ENCODE assay signal across 12 cellular contexts in genomic region chr14:23364164-23364571, GRCh38. TPM values are rescaled to one million over a fixed set of nuclear protein-coding genes. Genes with fewer than 3 reads are reported as not detected.
DNase-seq lines count a peak whose midpoint lies in the region; FAIRE-seq and TF ChIP-seq lines count a peak whose summit lies in the region.
"Had no signal": no experiment of that assay in that cellular context is flagged by ENCODE, and none has a peak within 500 bp of the region (broad histone marks: within the 10 kb centered on the region; RNA-seq: fewer than 3 reads in every experiment).

No MANE protein-coding gene starts in this region.

- DNase-seq in NCI-H2107 treated with DMSO at 0.1 percent for 48 hours (lab: John Stamatoyannopoulos, UW; ENCODE audit: unreplicated experiment) (peak; percentile 14), NCI-H2107 (lab: John Stamatoyannopoulos, UW) (no peak), fibroblast of pulmonary artery (ENCODE audit: low read depth) (no peak), vagina (ENCODE audit: extremely low spot score in 2 of 2) (no peak), GM13976 (ENCODE audit: low spot score) (no peak), glomerular visceral epithelial cell (ENCODE audit: extremely low spot score) (no peak), H54 (ENCODE audit: insufficient read length, low spot score) (no peak)
- DNase-seq: activated CD4-positive, alpha-beta T cell treated with anti-CD3 and anti-CD28 coated beads, Interleukin-2, amount 50 U/mL, for 4 hours had no signal

- H3K9me3 ChIP-seq in muscle layer of colon (ENCODE audit: low read length): no peaks in the 10 kb centered on the region
- H3K9me3 ChIP-seq in vagina: no peaks in the 10 kb centered on the region

- in situ Hi-C loops in GM13976 (cut with MboI; ENCODE audit: low sequenced_read_pairs, unreplicated experiment): no loop called here

- FAIRE-seq in H54 (lab: Jason Lieb, UNC): no peak
- FAIRE-seq: A204.1 had no signal

- H3K36me3 ChIP-seq in muscle layer of colon (ENCODE audit: insufficient read depth, low read length) (peaks cover 11% of the 10 kb centered on the region), vagina (peaks cover 0 to 14% of the 10 kb centered on the region in 2 donors)

- H3K27ac ChIP-seq in muscle layer of colon (ENCODE audit: low read depth, low read length): peak overlapping the region; percentile 98
- H3K27ac ChIP-seq in vagina: peak overlapping the region; percentile 97

- H3K27me3 ChIP-seq in muscle layer of colon (ENCODE audit: control insufficient read depth in 1 of 2, insufficient read depth in 2 of 2, low read length in 2 of 2): peaks cover 0 to 4% of the 10 kb centered on the region in 2 donors
- H3K27me3 ChIP-seq in vagina: no peaks in the 10 kb centered on the region

- TF ChIP-seq POLR2A in vagina (IDR thresholded peaks at IDR 0.05) (no peak), H54 (IDR thresholded peaks at IDR 0.05; ENCODE audit: low read depth, low read length) (no peak)

- TF ChIP-seq CTCF in fibroblast of pulmonary artery (IDR thresholded peaks at IDR 0.05; ENCODE audit: low read length, missing control alignments) (no peak), vagina (IDR thresholded peaks at IDR 0.05) (no peak), GM13976 (IDR thresholded peaks at IDR 0.05; ENCODE audit: borderline replicate concordance, control extremely low read depth, extremely low read depth, insufficient read depth, missing control alignments) (no peak)

- peak overlapping the region; percentile 82 for H3K9ac ChIP-seq in muscle layer of colon (ENCODE audit: low read length)

- peak overlapping the region; percentile 30 for H3K4me3 ChIP-seq in fibroblast of pulmonary artery (replicated peaks; ENCODE audit: low read depth, low read length)
- H3K4me3 ChIP-seq in muscle layer of colon (ENCODE audit: low read depth in 1 of 2, low read length in 2 of 2): peak overlapping the region; percentile 68 to 71
- peak overlapping the region; percentile 51 to 69 for H3K4me3 ChIP-seq in vagina

- peaks cover 41% of the 10 kb centered on the region for H3K4me1 ChIP-seq in muscle layer of colon (ENCODE audit: insufficient read depth, low read length)
- H3K4me1 ChIP-seq in vagina: peaks cover 58% of the 10 kb centered on the region

- intact Hi-C loops in vagina (cut with DNase I): no loop called here

RNA-seq across cellular contexts. Expression of gene EFS, which starts 0.8 kb away (rescaled TPM):
- 32.4 TPM for total RNA-seq in vagina
- total RNA-seq: LHCN-M2 had no signal

RNA-seq across cellular contexts. Expression of gene IL25, which starts 8.4 kb away (rescaled TPM):
- total RNA-seq in vagina: not detected
- total RNA-seq: left lobe of liver, LHCN-M2 had no signal

RNA-seq across cellular contexts. Expression of gene SLC22A17, which starts 11.5 kb away (rescaled TPM):
- total RNA-seq in vagina: 37.8 TPM

RNA-seq across cellular contexts. Expression of gene CMTM5, which starts 12.7 kb away (rescaled TPM):
- not detected for total RNA-seq in vagina
- total RNA-seq: left lobe of liver, LHCN-M2 had no signal

RNA-seq across cellular contexts. Expression of gene PABPN1, which starts 42.9 kb away (rescaled TPM):
- total RNA-seq in vagina: 66.0 TPM
